In genomic region chr3:160049038-160049437, GRCh38 we compare ENCODE assay signal across 28 cellular contexts.
"Had no signal": no experiment of that assay in that cellular context is flagged by ENCODE, and none has a peak within 500 bp of the region (broad histone marks: within the 10 kb centered on the region; RNA-seq: fewer than 3 reads in every experiment).

No MANE protein-coding gene starts in this region.

- H3K4me1 ChIP-seq: adrenal gland, breast epithelium, Peyer's patch, SJSA1 had no signal

- H3K27ac Mint-ChIP-seq: activated CD4-positive, alpha-beta memory T cell treated with anti-CD3 and anti-CD28 coated beads for 36 hours; activated CD4-positive, alpha-beta T cell treated with anti-CD3 and anti-CD28 coated beads, Interleukin-2, amount 10 ng/mL, durations not matched to agents 7 days and 5 days; activated naive CD8-positive, alpha-beta T cell treated with anti-CD3 and anti-CD28 coated beads, Interleukin-2, amount 10 ng/mL, durations not matched to agents 7 days and 5 days; T-helper 17 cell had no signal

- H3K4me3 Mint-ChIP-seq: activated CD4-positive, alpha-beta memory T cell treated with anti-CD3 and anti-CD28 coated beads for 36 hours; activated CD4-positive, alpha-beta T cell treated with anti-CD3 and anti-CD28 coated beads, Interleukin-2, amount 10 ng/mL, durations not matched to agents 7 days and 5 days; activated naive CD8-positive, alpha-beta T cell treated with anti-CD3 and anti-CD28 coated beads, Interleukin-2, amount 10 ng/mL, durations not matched to agents 7 days and 5 days; T-helper 17 cell had no signal

- H3K9me3 ChIP-seq: adrenal gland, breast epithelium, Peyer's patch, SJSA1 had no signal

- H3K36me3 Mint-ChIP-seq: activated CD4-positive, alpha-beta memory T cell treated with anti-CD3 and anti-CD28 coated beads for 36 hours; activated naive CD8-positive, alpha-beta T cell treated with anti-CD3 and anti-CD28 coated beads, Interleukin-2, amount 10 ng/mL, durations not matched to agents 7 days and 5 days had no signal

- H3K9me3 Mint-ChIP-seq: activated CD4-positive, alpha-beta memory T cell treated with anti-CD3 and anti-CD28 coated beads for 36 hours; activated CD4-positive, alpha-beta T cell treated with anti-CD3 and anti-CD28 coated beads, Interleukin-2, amount 10 ng/mL, durations not matched to agents 7 days and 5 days; activated naive CD8-positive, alpha-beta T cell treated with anti-CD3 and anti-CD28 coated beads, Interleukin-2, amount 10 ng/mL, durations not matched to agents 7 days and 5 days had no signal

- H3K36me3 ChIP-seq: adrenal gland, breast epithelium, Peyer's patch, SJSA1 had no signal

- H3K27ac ChIP-seq: adrenal gland, breast epithelium, Peyer's patch, SJSA1 had no signal

- DNase-seq: activated CD4-positive, alpha-beta memory T cell treated with anti-CD3 and anti-CD28 coated beads for 36 hours; activated CD4-positive, alpha-beta T cell treated with anti-CD3 and anti-CD28 coated beads, Interleukin-2, amount 10 ng/mL, durations not matched to agents 7 days and 5 days; activated CD4-positive, CD25-positive, alpha-beta regulatory T cell; activated CD8-positive, alpha-beta memory T cell treated with anti-CD3 and anti-CD28 coated beads for 24 hours; activated naive CD4-positive, alpha-beta T cell treated with anti-CD3 and anti-CD28 coated beads, Interleukin-2, amount 50 U/mL, for 16 hours; activated naive CD8-positive, alpha-beta T cell treated with anti-CD3 and anti-CD28 coated beads, Interleukin-2, amount 10 ng/mL, durations not matched to agents 7 days and 5 days; activated T-cell treated with anti-CD3 and anti-CD28 coated beads for 4 hours; anterior cingulate cortex; caudate nucleus; Kasumi-1; KBM-7; NCI-H1048; NCI-H2029; NCI-H2107; NCI-H2171 treated with DMSO at 0.1 percent for 48 hours; NCI-H345; NCI-H510A; NCI-H526 treated with DMSO at 0.1 percent for 48 hours; NCI-H82; NK-92 treated with Interleukin-12 subunit alpha and Interleukin-12 subunit beta, amount 100 ng/mL, for 24 hours; OCI-M1; Peyer's patch; SHP77; T-helper 17 cell; T1000 had no signal

- H3K4me1 Mint-ChIP-seq: activated CD4-positive, alpha-beta T cell treated with anti-CD3 and anti-CD28 coated beads, Interleukin-2, amount 10 ng/mL, durations not matched to agents 7 days and 5 days; activated naive CD8-positive, alpha-beta T cell treated with anti-CD3 and anti-CD28 coated beads, Interleukin-2, amount 10 ng/mL, durations not matched to agents 7 days and 5 days; T-helper 17 cell had no signal

- H3K27me3 ChIP-seq: adrenal gland, breast epithelium, Peyer's patch, SJSA1 had no signal

- ATAC-seq: T-helper 17 cell had no signal

- H3K27me3 Mint-ChIP-seq: activated CD4-positive, alpha-beta T cell treated with anti-CD3 and anti-CD28 coated beads, Interleukin-2, amount 10 ng/mL, durations not matched to agents 7 days and 5 days had no signal

- H3K4me3 ChIP-seq: adrenal gland, breast epithelium, Peyer's patch, SJSA1 had no signal
